Comparison of ENCODE assay signal across 13 cellular contexts in the genomic region with DNA sequence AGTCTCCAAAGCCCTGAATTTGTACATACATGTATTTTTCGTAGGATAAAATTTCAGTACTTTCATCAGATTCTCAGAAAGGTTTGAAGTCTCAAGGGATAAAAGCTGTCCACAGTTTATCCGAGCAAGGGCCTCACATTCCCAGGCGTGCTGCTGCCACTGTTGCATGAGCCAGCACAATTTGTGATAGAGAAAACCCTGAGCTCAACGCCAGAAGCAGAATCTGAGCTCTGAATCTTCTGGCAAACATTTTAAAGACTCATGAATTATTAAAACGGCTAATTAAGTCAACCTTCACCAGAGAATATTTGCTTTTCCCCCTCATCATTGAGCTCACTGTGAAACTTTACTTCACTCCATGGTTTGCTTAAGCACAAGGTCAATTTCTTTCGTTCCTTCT. TPM values are rescaled to one million over a fixed set of nuclear protein-coding genes. Genes with fewer than 3 reads are reported as not detected.
DNase-seq lines count a peak whose midpoint lies in the region; ATAC-seq and TF ChIP-seq lines count a peak whose summit lies in the region.
"Had no signal": no experiment of that assay in that cellular context is flagged by ENCODE, and none has a peak within 500 bp of the region (broad histone marks: within the 10 kb centered on the region; RNA-seq: fewer than 3 reads in every experiment).

No MANE protein-coding gene starts in this region.

- DNase-seq in Right ventricle myocardium superior (no peak), left ventricle myocardium inferior (no peak), cardiac fibroblast (ENCODE audit: low read depth in 2 of 2) (peak; percentile 52 to 58), medulla oblongata (ENCODE audit: extremely low spot score) (peak; percentile 53), coronary artery (ENCODE audit: low spot score) (no peak)
- no peak for DNase-seq in activated CD8-positive, alpha-beta memory T cell treated with anti-CD3 and anti-CD28 coated beads, Interleukin-2, amount 50 U/mL, for 48 hours
- DNase-seq: activated CD4-positive, alpha-beta T cell treated with anti-CD3 and anti-CD28 coated beads for 36 hours; activated naive CD4-positive, alpha-beta T cell; naive B cell had no signal

- no peaks in the 10 kb centered on the region for H3K9me3 ChIP-seq in left ventricle myocardium inferior (replicated peaks)

- H3K4me3 ChIP-seq in left ventricle myocardium inferior (no peak overlapping the region), cardiac fibroblast (replicated peaks in 1 of 2; ENCODE audit: low read depth in 2 of 2, low read length in 2 of 2) (no peak overlapping the region), coronary artery (no peak overlapping the region)

- no peaks in the 10 kb centered on the region for H3K36me3 ChIP-seq in left ventricle myocardium inferior

- intact Hi-C loops in Right ventricle myocardium superior (cut with DNase I) (no loop called here), left ventricle myocardium inferior (cut with micrococcal nuclease) (no loop called here)

- no peak for TF ChIP-seq CTCF in left ventricle myocardium inferior (IDR thresholded peaks at IDR 0.05; ENCODE audit: borderline replicate concordance)
- no peak for TF ChIP-seq CTCF in cardiac fibroblast (IDR thresholded peaks at IDR 0.05; ENCODE audit: low read depth, low read length)
- no peak for TF ChIP-seq CTCF in coronary artery (IDR thresholded peaks at IDR 0.05)

- ATAC-seq in Right ventricle myocardium superior (ENCODE audit: poor library complexity) (peak; percentile 53), HG02973 (IDR thresholded peaks at IDR 0.05; ENCODE audit: unreplicated experiment) (no peak)
- ATAC-seq: stimulated activated memory B cell treated with anti-CD40 and anti-IgM and Interleukin-4, amounts not matched to agents 10 μg/mL and 1 μg/mL and 100 μg/mL, for 72 hours had no signal

- H3K27ac ChIP-seq in left ventricle myocardium inferior (replicated peaks): no peak overlapping the region
- H3K27ac ChIP-seq in temporal lobe (ENCODE audit: low read depth, low read length): peak overlapping the region; percentile 89
- H3K27ac ChIP-seq in coronary artery: peak overlapping the region in 1 of 2 donors; percentile 38

- H3K27me3 ChIP-seq in left ventricle myocardium inferior (ENCODE audit: low read depth): no peaks in the 10 kb centered on the region

- H3K4me1 ChIP-seq in left ventricle myocardium inferior: peaks cover 20% of the 10 kb centered on the region

RNA-seq across cellular contexts. Expression of gene CALM2, which starts 17.3 kb away (rescaled TPM):
- 510 TPM for total RNA-seq in Right ventricle myocardium superior
- 491 TPM for total RNA-seq in left ventricle myocardium inferior
- total RNA-seq in temporal lobe: 671 TPM

RNA-seq across cellular contexts. Expression of gene STPG4, which starts 38.5 kb away (rescaled TPM):
- total RNA-seq in Right ventricle myocardium superior (not detected), left ventricle myocardium inferior (not detected), temporal lobe (0.49 TPM)
- total RNA-seq: Daoy had no signal

Comparison
In these comparisons a context has a peak if more than half of its experiments do, and no peak if none do; other contexts are left out.
1. DNase-seq: peak in cardiac fibroblast (2 of 2) and medulla oblongata (single experiment); none in Right ventricle myocardium superior (single experiment), left ventricle myocardium inferior (single experiment), coronary artery (single experiment) and activated CD8-positive, alpha-beta memory T cell treated with anti-CD3 and anti-CD28 coated beads, Interleukin-2, amount 50 U/mL, for 48 hours (single experiment).